ENCODE assay signal across 8 cellular contexts in the genomic region with DNA sequence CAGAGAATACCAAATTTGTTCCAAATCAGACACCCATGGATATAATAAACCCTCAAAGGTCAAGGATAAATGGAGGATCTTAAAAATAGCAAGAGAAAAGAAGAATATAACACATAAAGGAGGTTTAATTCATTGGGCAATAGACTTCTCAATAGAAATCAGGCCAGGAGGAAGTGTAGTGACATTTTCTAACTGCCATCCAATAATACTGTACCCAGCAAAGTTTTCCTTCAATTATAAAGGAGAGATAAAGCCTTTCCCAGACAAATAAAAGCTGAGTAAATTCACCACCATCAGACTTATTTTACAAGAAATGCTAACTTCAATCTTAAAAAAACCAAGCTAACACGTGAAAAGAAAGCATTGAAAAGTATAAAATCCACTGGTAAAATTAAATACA.
"Had no signal": no experiment of that assay in that cellular context is flagged by ENCODE, and none has a peak within 500 bp of the region (broad histone marks: within the 10 kb centered on the region; RNA-seq: fewer than 3 reads in every experiment).

No MANE protein-coding gene starts in this region.

- ATAC-seq: HCT116 had no signal

- H3K4me1 Mint-ChIP-seq: IgD-negative memory B cell had no signal

- H3K9me3 ChIP-seq: HAP-1 had no signal

- H3K9ac ChIP-seq: GM23248, KMS-11 had no signal

- H3K4me1 ChIP-seq: HAP-1 had no signal

- H3K4me2 ChIP-seq: KMS-11 had no signal

- DNase-seq: GM23248, GOT3, H7, KBM-7 had no signal

- H2AFZ ChIP-seq: GM23248 had no signal

- H3K27me3 Mint-ChIP-seq: IgD-negative memory B cell had no signal

- H3K27ac ChIP-seq: GM23248, KMS-11 had no signal

- H3K4me3 ChIP-seq: GM23248, HAP-1 had no signal

- H3K36me3 ChIP-seq: HAP-1 had no signal
